8 cellular contexts compared by ENCODE assay signal in the genomic region with DNA sequence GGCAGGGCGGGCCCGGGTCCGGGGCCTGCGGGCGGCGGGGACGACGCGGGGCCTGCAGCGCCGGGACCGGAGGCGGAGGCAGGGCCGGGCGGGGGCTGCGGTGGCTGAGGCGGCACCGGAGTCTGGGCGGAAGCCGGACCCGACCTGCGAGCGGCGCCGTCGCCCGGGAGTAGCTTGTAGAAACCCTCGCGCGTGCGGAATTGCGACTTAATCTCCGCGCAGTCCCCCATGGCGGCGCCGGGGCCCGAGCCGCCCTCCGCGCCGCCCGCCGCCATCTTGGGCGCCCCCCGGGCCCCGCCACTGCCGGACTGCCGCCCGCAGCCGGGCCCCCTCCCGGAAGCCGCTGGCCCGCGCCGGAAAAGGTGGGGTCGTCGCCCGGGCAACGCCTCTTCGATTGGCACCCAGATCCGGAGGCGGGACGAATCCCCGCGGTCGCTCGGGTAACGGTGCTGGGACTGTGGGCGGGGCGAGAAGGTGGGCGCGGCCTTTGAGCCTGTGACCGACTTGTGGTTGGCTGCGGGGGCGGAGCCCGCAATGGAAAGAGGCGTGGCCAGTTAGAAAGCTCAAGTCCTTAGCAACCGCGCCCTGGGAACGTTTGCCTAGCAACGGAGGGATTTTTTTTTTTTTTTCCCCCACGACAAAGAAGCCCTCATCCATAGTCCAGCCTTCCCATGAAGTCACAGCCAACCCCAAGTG. TPM values are rescaled to one million over a fixed set of nuclear protein-coding genes. Genes with fewer than 3 reads are reported as not detected.
DNase-seq lines count a peak whose midpoint lies in the region; TF ChIP-seq lines count a peak whose summit lies in the region.

A gene with protein sequence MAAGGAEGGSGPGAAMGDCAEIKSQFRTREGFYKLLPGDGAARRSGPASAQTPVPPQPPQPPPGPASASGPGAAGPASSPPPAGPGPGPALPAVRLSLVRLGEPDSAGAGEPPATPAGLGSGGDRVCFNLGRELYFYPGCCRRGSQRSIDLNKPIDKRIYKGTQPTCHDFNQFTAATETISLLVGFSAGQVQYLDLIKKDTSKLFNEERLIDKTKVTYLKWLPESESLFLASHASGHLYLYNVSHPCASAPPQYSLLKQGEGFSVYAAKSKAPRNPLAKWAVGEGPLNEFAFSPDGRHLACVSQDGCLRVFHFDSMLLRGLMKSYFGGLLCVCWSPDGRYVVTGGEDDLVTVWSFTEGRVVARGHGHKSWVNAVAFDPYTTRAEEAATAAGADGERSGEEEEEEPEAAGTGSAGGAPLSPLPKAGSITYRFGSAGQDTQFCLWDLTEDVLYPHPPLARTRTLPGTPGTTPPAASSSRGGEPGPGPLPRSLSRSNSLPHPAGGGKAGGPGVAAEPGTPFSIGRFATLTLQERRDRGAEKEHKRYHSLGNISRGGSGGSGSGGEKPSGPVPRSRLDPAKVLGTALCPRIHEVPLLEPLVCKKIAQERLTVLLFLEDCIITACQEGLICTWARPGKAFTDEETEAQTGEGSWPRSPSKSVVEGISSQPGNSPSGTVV (minus strand): TSS at position 364 of the 696 bp plus-strand sequence. CDS start 89 bp downstream, at position 275.

- H3K36me3 Mint-ChIP-seq in activated naive CD4-positive, alpha-beta T cell treated with anti-CD3 and anti-CD28 coated beads, Interleukin-2, amount 10 ng/mL, durations not matched to agents 7 days and 5 days: peaks cover 27% of the 10 kb centered on the region

- no peaks in the 10 kb centered on the region for H3K27me3 ChIP-seq in suprapubic skin

- H3K36me3 ChIP-seq in HEK293 (ENCODE audit: control insufficient read depth in 2 of 2, insufficient read depth in 1 of 2, low read length in 2 of 2) (peaks cover 26 to 29% of the 10 kb centered on the region in 2 experiments), suprapubic skin (peaks cover 24% of the 10 kb centered on the region)

- in situ Hi-C loops in SK-MEL-5 (cut with HindIII; ENCODE audit: low pct_unique_long_range_greater_than_20kb, low sequenced_read_pairs): no loop called here

- POLR2A ChIA-PET in HEK293 (lab: Yijun Ruan, JAX): interaction anchor here (0.6 to 2.2 kb wide), 14 partner anchors 10 to 338 kb away, joined by 3 to 40 read pairs (median 4); a partner anchor contains a TSS

- no peaks in the 10 kb centered on the region for H3K9me3 Mint-ChIP-seq in activated naive CD4-positive, alpha-beta T cell treated with anti-CD3 and anti-CD28 coated beads, Interleukin-2, amount 10 ng/mL, durations not matched to agents 7 days and 5 days

- CTCF ChIA-PET in HEK293 (lab: Yijun Ruan, JAX): interaction anchor here (0.6 to 2.3 kb wide), 7 partner anchors 9 to 98 kb away, joined by 3 to 18 read pairs (median 3); a partner anchor contains a TSS
- CTCF ChIA-PET in activated naive CD4-positive, alpha-beta T cell treated with anti-CD3 and anti-CD28 coated beads, Interleukin-2, amount 10 ng/mL, durations not matched to agents 7 days and 5 days (lab: Charles Lee): interaction anchor here (0.7 kb wide), 1 partner anchor 19 kb away, joined by 4 read pairs; no protein-coding TSS in a partner anchor

- H3K4me3 ChIP-seq in HEK293 (ENCODE audit: low read depth, low read length) (peak within 1 kb of the TSS; percentile 86), suprapubic skin (peak within 1 kb of the TSS; percentile 78)

- TF ChIP-seq POLR2A in suprapubic skin (IDR thresholded peaks at IDR 0.05): peak in 1 of 2 donors; percentile 18

- TF ChIP-seq EP300 in suprapubic skin (IDR thresholded peaks at IDR 0.05): no peak

- peak within 1 kb of the TSS; percentile 76 for H3K27ac Mint-ChIP-seq in activated naive CD4-positive, alpha-beta T cell treated with anti-CD3 and anti-CD28 coated beads, Interleukin-2, amount 10 ng/mL, durations not matched to agents 7 days and 5 days

- WGBS in suprapubic skin: under 1% methylated on average over 18 of the region's 83 CpGs

- H3K27ac ChIP-seq in HEK293 (ENCODE audit: extremely low read depth, low read depth, low read length) (peak within 1 kb of the TSS; percentile 96), suprapubic skin (peak within 1 kb of the TSS; percentile 82)

- H3K9me3 ChIP-seq in HEK293 (ENCODE audit: control insufficient read depth, insufficient read depth, low read depth, low read length): no peaks in the 10 kb centered on the region
- no peaks in the 10 kb centered on the region for H3K9me3 ChIP-seq in suprapubic skin

- peak; percentile 96 for DNase-seq in GDM1 (lab: John Stamatoyannopoulos, UW)
- peak; percentile 99 for DNase-seq in MV-4-11 (lab: John Stamatoyannopoulos, UW)
- DNase-seq in SK-MEL-5 (ENCODE audit: low read depth, low spot score): peak; percentile 98
- peak; percentile 100 for DNase-seq in activated naive CD4-positive, alpha-beta T cell treated with anti-CD3 and anti-CD28 coated beads, Interleukin-2, amount 10 ng/mL, durations not matched to agents 7 days and 5 days
- DNase-seq in germinal center (ENCODE audit: low spot score): peak; percentile 96
- DNase-seq in nucleus accumbens (lab: John Stamatoyannopoulos, UW): peak; percentile 88 to 100 (median 98)
- DNase-seq in suprapubic skin (ENCODE audit: low spot score in 2 of 2): peak; percentile 100

- H3K4me1 ChIP-seq in HEK293 (ENCODE audit: control insufficient read depth, insufficient read depth, low read length): peaks cover 13% of the 10 kb centered on the region
- peaks cover 24% of the 10 kb centered on the region for H3K4me1 ChIP-seq in suprapubic skin

- H3K4me3 Mint-ChIP-seq in activated naive CD4-positive, alpha-beta T cell treated with anti-CD3 and anti-CD28 coated beads, Interleukin-2, amount 10 ng/mL, durations not matched to agents 7 days and 5 days: peak within 1 kb of the TSS; percentile 82

- peaks cover 32% of the 10 kb centered on the region for H3K4me1 Mint-ChIP-seq in activated naive CD4-positive, alpha-beta T cell treated with anti-CD3 and anti-CD28 coated beads, Interleukin-2, amount 10 ng/mL, durations not matched to agents 7 days and 5 days

- TF ChIP-seq CTCF in HEK293 (tag by site-specific recombination; IDR thresholded peaks at IDR 0.05) (no peak), suprapubic skin (IDR thresholded peaks at IDR 0.05) (no peak)

- peaks cover 81% of the 10 kb centered on the region for H3K27me3 Mint-ChIP-seq in activated naive CD4-positive, alpha-beta T cell treated with anti-CD3 and anti-CD28 coated beads, Interleukin-2, amount 10 ng/mL, durations not matched to agents 7 days and 5 days

TF ChIP-seq in HEK293, 187 proteins besides CTCF, POLR2A, EP300 and RAD21 (continues in another document):
- TF ChIP-seq KLF1 (tag by site-specific recombination; IDR thresholded peaks at IDR 0.05) (0 out of 2 replicates have a peak, but pooled peaks have one; percentile 16), REPIN1 (tag by site-specific recombination; IDR thresholded peaks at IDR 0.05; ENCODE audit: low read depth) (no peak), ZFHX2 (tag by site-specific recombination; conservative IDR thresholded peaks at IDR 0.05) (peak; percentile 87), SP2 (tag by site-specific recombination; IDR thresholded peaks at IDR 0.05) (peak; percentile 90), ZNF214 (tag by site-specific recombination; IDR thresholded peaks at IDR 0.05; ENCODE audit: borderline replicate concordance) (no peak), ZNF623 (tag by site-specific recombination; IDR thresholded peaks at IDR 0.05) (no peak), ZNF654 (tag by site-specific recombination; IDR thresholded peaks at IDR 0.05; ENCODE audit: low read depth) (no peak), ZNF558 (tag by site-specific recombination; IDR thresholded peaks at IDR 0.05) (no peak), GLIS1 (tag by site-specific recombination; IDR thresholded peaks at IDR 0.05) (peak; percentile 16; the same call in 1 of the 2 replicates), KLF9 (tag by site-specific recombination; IDR thresholded peaks at IDR 0.05; ENCODE audit: low read depth) (peak; percentile 90)
- TF ChIP-seq, protein P1, sequence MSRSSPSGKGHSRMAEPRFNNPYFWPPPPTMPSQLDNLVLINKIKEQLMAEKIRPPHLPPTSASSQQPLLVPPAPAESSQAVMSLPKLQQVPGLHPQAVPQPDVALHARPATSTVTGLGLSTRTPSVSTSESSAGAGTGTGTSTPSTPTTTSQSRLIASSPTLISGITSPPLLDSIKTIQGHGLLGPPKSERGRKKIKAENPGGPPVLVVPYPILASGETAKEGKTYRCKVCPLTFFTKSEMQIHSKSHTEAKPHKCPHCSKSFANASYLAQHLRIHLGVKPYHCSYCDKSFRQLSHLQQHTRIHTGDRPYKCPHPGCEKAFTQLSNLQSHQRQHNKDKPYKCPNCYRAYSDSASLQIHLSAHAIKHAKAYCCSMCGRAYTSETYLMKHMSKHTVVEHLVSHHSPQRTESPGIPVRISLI (tag by site-specific recombination; IDR thresholded peaks at IDR 0.05): peak; percentile 91
- TF ChIP-seq, protein P2, sequence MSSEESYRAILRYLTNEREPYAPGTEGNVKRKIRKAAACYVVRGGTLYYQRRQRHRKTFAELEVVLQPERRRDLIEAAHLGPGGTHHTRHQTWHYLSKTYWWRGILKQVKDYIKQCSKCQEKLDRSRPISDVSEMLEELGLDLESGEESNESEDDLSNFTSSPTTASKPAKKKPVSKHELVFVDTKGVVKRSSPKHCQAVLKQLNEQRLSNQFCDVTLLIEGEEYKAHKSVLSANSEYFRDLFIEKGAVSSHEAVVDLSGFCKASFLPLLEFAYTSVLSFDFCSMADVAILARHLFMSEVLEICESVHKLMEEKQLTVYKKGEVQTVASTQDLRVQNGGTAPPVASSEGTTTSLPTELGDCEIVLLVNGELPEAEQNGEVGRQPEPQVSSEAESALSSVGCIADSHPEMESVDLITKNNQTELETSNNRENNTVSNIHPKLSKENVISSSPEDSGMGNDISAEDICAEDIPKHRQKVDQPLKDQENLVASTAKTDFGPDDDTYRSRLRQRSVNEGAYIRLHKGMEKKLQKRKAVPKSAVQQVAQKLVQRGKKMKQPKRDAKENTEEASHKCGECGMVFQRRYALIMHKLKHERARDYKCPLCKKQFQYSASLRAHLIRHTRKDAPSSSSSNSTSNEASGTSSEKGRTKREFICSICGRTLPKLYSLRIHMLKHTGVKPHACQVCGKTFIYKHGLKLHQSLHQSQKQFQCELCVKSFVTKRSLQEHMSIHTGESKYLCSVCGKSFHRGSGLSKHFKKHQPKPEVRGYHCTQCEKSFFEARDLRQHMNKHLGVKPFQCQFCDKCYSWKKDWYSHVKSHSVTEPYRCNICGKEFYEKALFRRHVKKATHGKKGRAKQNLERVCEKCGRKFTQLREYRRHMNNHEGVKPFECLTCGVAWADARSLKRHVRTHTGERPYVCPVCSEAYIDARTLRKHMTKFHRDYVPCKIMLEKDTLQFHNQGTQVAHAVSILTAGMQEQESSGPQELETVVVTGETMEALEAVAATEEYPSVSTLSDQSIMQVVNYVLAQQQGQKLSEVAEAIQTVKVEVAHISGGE (tag by site-specific recombination; conservative IDR thresholded peaks at IDR 0.05; ENCODE audit: low read depth): peak; percentile 54

RNA-seq across cellular contexts. Expression of the gene that starts here (rescaled TPM):
- total RNA-seq in SK-MEL-5 (2014; rRNA removed; shearing (Covaris generic)): 24.3 and 26.7 TPM in 2 replicates
- 36.6 and 52.2 TPM in 2 replicates for polyA plus RNA-seq in SK-MEL-5 (2015; cell fraction: cytosol; rRNA removed)
- 53.8 and 61.7 TPM in 2 replicates for polyA plus RNA-seq in SK-MEL-5 (2015; cell fraction: nucleus; rRNA removed)
- 10 to 100 TPM; 22.7 to 40.6 (median 32.0) TPM for total RNA-seq in suprapubic skin

Comparison
In these comparisons a context has a peak if more than half of its experiments do, and no peak if none do; other contexts are left out.
1. Peak in every context shown above with its lines: DNase-seq, H3K4me3 ChIP-seq and H3K27ac ChIP-seq.